Comparison of ENCODE assay signal across 1 cellular context in genomic region chr12:46449161-46449715, GRCh38.
TF ChIP-seq lines count a peak whose summit lies in the region.

No MANE protein-coding gene starts in this region.

TF ChIP-seq in HCT116, 20 proteins besides CTCF, POLR2A, EP300 and RAD21 (continued from another document):
- no peak for TF ChIP-seq ZBTB33 (IDR thresholded peaks at IDR 0.05; ENCODE audit: extremely low read depth, insufficient replicate concordance, low read length)
- no peak for TF ChIP-seq ZFX (IDR thresholded peaks at IDR 0.05)
- TF ChIP-seq SP1 (IDR thresholded peaks at IDR 0.05; ENCODE audit: low read depth) = no peak
- no peak for TF ChIP-seq POLR2AphosphoS5 (IDR thresholded peaks at IDR 0.05; ENCODE audit: low read depth, low read length)
- TF ChIP-seq FOSL1 (IDR thresholded peaks at IDR 0.05; ENCODE audit: low read depth) = no peak
- TF ChIP-seq ATF3 (IDR thresholded peaks at IDR 0.05) = no peak
- no peak for TF ChIP-seq TCF7L2 (IDR thresholded peaks at IDR 0.05; ENCODE audit: borderline replicate concordance, extremely low read depth, insufficient read depth, insufficient read length)
- no peak for TF ChIP-seq JUND (IDR thresholded peaks at IDR 0.05)
- no peak for TF ChIP-seq ZNF274 (IDR thresholded peaks at IDR 0.05; ENCODE audit: low read depth, low read length)
